Comparison of ENCODE assay signal across 9 cellular contexts in genomic region chr5:147949711-147950573, GRCh38. TPM values are rescaled to one million over a fixed set of nuclear protein-coding genes. Genes with fewer than 3 reads are reported as not detected.
DNase-seq lines count a peak whose midpoint lies in the region; ATAC-seq, FAIRE-seq and TF ChIP-seq lines count a peak whose summit lies in the region.
"Had no signal": no experiment of that assay in that cellular context is flagged by ENCODE, and none has a peak within 500 bp of the region (broad histone marks: within the 10 kb centered on the region; RNA-seq: fewer than 3 reads in every experiment).

No MANE protein-coding gene starts in this region.

- H3K4me1 ChIP-seq in GM12878 (ENCODE audit: control insufficient read depth, insufficient read depth, low read length): no peaks in the 10 kb centered on the region

- H3K36me3 Mint-ChIP-seq in T-helper 2 cell treated with Interferon-gamma antibody and Interleukin-4, amounts not matched to agents 5 μg/mL and 100 μg/mL, for 36 hours (ENCODE audit: low read depth): no peaks in the 10 kb centered on the region
- H3K36me3 Mint-ChIP-seq: activated naive CD8-positive, alpha-beta T cell treated with anti-CD3 and anti-CD28 coated beads, Interleukin-2, amount 10 ng/mL, durations not matched to agents 7 days and 5 days had no signal

- no peaks in the 10 kb centered on the region for H3K27me3 Mint-ChIP-seq in T-helper 2 cell treated with Interferon-gamma antibody and Interleukin-4, amounts not matched to agents 5 μg/mL and 100 μg/mL, for 36 hours (ENCODE audit: low read depth)
- H3K27me3 Mint-ChIP-seq: activated naive CD8-positive, alpha-beta T cell treated with anti-CD3 and anti-CD28 coated beads, Interleukin-2, amount 10 ng/mL, durations not matched to agents 7 days and 5 days had no signal

- H4K20me1 ChIP-seq in GM12878 (ENCODE audit: control insufficient read depth, insufficient read depth): no peaks in the 10 kb centered on the region

- in situ Hi-C loops in GM12878 (cut with MboI): no loop called here

- H3K4me1 Mint-ChIP-seq in T-helper 2 cell treated with Interferon-gamma antibody and Interleukin-4, amounts not matched to agents 5 μg/mL and 100 μg/mL, for 36 hours (ENCODE audit: low read depth): no peaks in the 10 kb centered on the region
- H3K4me1 Mint-ChIP-seq: activated naive CD8-positive, alpha-beta T cell treated with anti-CD3 and anti-CD28 coated beads, Interleukin-2, amount 10 ng/mL, durations not matched to agents 7 days and 5 days had no signal

- no peak overlapping the region for H2AFZ ChIP-seq in GM12878 (ENCODE audit: control insufficient read depth, low read depth, low read length)

- SMC1A ChIA-PET in GM12878 (lab: Charles Lee; ENCODE audit: uncharacterized antibody, unreplicated experiment): interaction anchor here (0.7 to 1.3 kb wide), 4 partner anchors 10 to 781 kb away, joined by 3 to 6 read pairs (median 5); no protein-coding TSS in a partner anchor

- H3K27ac Mint-ChIP-seq in T-helper 2 cell treated with Interferon-gamma antibody and Interleukin-4, amounts not matched to agents 5 μg/mL and 100 μg/mL, for 36 hours: no peak overlapping the region
- H3K27ac Mint-ChIP-seq: activated naive CD8-positive, alpha-beta T cell treated with anti-CD3 and anti-CD28 coated beads, Interleukin-2, amount 10 ng/mL, durations not matched to agents 7 days and 5 days had no signal

- POLR2A ChIA-PET in GM12878 (lab: Charles Lee): no interaction called here

- no peaks in the 10 kb centered on the region for H3K9me3 Mint-ChIP-seq in T-helper 2 cell treated with Interferon-gamma antibody and Interleukin-4, amounts not matched to agents 5 μg/mL and 100 μg/mL, for 36 hours
- H3K9me3 Mint-ChIP-seq: activated naive CD8-positive, alpha-beta T cell treated with anti-CD3 and anti-CD28 coated beads, Interleukin-2, amount 10 ng/mL, durations not matched to agents 7 days and 5 days had no signal

- no peaks in the 10 kb centered on the region for H3K27me3 ChIP-seq in GM12878 (replicated peaks in 1 of 2; ENCODE audit: control insufficient read depth in 2 of 2, insufficient read depth in 2 of 2, low read length in 1 of 2)

- intact Hi-C loops in GM12878 (cut with micrococcal nuclease; ENCODE audit: unreplicated experiment): loop anchor here (1.0 to 5.0 kb wide), 4 partner anchors 171 to 781 kb away; no protein-coding TSS in a partner anchor

- TF ChIP-seq RAD21 in GM12878 (IDR thresholded peaks at IDR 0.05; ENCODE audit: insufficient read depth, low read depth, low read length): peak; percentile 68

- no peak overlapping the region for H3K9ac ChIP-seq in GM12878 (ENCODE audit: control insufficient read depth, insufficient read depth, low read length)

- RAD21 ChIA-PET in GM12878 (lab: Charles Lee; ENCODE audit: unreplicated experiment): interaction anchor here (1.0 to 1.2 kb wide), 2 partner anchors 425 to 783 kb away, joined by 3 read pairs; no protein-coding TSS in a partner anchor

- WGBS in GM12878 (ENCODE audit: insufficient coverage, insufficient replicate concordance, low lambda C conversion rate, missing lambda C conversion rate): 2% methylated on average over 2 of the region's 2 CpGs

- peak; percentile 48 to 66 (median 48); a peak in 4 of 6 replicates for TF ChIP-seq CTCF in GM12878 (IDR thresholded peaks at IDR 0.05 in 2 of 3, conservative IDR thresholded peaks at IDR 0.05 in 1 of 3; ENCODE audit: control insufficient read depth in 2 of 3, extremely low read depth in 1 of 3, insufficient read depth in 1 of 3, low read depth in 3 of 3, low read length in 3 of 3)

- no peaks in the 10 kb centered on the region for H3K36me3 ChIP-seq in GM12878 (ENCODE audit: control insufficient read depth in 2 of 2, insufficient read depth in 2 of 2, low read length in 1 of 2)

- H3K9me3 ChIP-seq in GM12878 (replicated peaks; ENCODE audit: control insufficient read depth, insufficient read depth, low read length): no peaks in the 10 kb centered on the region

- no peak overlapping the region for H3K4me3 ChIP-seq in GM12878

- TF ChIP-seq POLR2A in GM12878 (IDR thresholded peaks at IDR 0.05; ENCODE audit: low read depth, low read length) (no peak), GM12891 (IDR thresholded peaks at IDR 0.05; ENCODE audit: low read depth, low read length) (no peak)

- H3K4me2 ChIP-seq in GM12878 (ENCODE audit: control insufficient read depth, insufficient read depth): no peak overlapping the region

- TF ChIP-seq EP300 in GM12878 (IDR thresholded peaks at IDR 0.05; ENCODE audit: borderline replicate concordance in 1 of 2, control insufficient read depth in 1 of 2, low read depth in 2 of 2, low read length in 2 of 2): no peak

- H3K27ac ChIP-seq in GM12878 (ENCODE audit: control insufficient read depth, insufficient read depth): no peak overlapping the region

- BruUV-seq in GM12878 (replicated peaks; lab: Mats Ljungman, UMichigan): no TSS peak

- H3K79me2 ChIP-seq in GM12878 (ENCODE audit: control insufficient read depth, insufficient read depth, low read length): no peaks in the 10 kb centered on the region

- FAIRE-seq in GM12878 (lab: Jason Lieb, UNC) (peak; percentile 75), GM12891 (lab: Jason Lieb, UNC) (no peak)

- CTCF ChIA-PET in GM12878 (lab: Yijun Ruan, JAX): interaction anchor here (1.1 to 1.4 kb wide), 6 partner anchors 170 to 783 kb away, joined by 3 to 6 read pairs (median 4); no protein-coding TSS in a partner anchor

- H3K4me3 Mint-ChIP-seq in T-helper 2 cell treated with Interferon-gamma antibody and Interleukin-4, amounts not matched to agents 5 μg/mL and 100 μg/mL, for 36 hours: no peak overlapping the region
- H3K4me3 Mint-ChIP-seq: activated naive CD8-positive, alpha-beta T cell treated with anti-CD3 and anti-CD28 coated beads, Interleukin-2, amount 10 ng/mL, durations not matched to agents 7 days and 5 days had no signal

- peak; percentile 85 for ATAC-seq in HG02759 (IDR thresholded peaks at IDR 0.05; ENCODE audit: unreplicated experiment)
- peak; percentile 77 for ATAC-seq in GM12878

- DNase-seq in NCI-H2171 treated with DMSO at 0.1 percent for 48 hours (lab: John Stamatoyannopoulos, UW) (peak; percentile 29), NCI-H2171 (lab: John Stamatoyannopoulos, UW) (no peak), NCI-H1694 treated with DMSO at 0.1 percent for 48 hours (lab: John Stamatoyannopoulos, UW) (peak; percentile 48), GM12878 (ENCODE audit: low read depth, low spot score) (no peak), kidney glomerular epithelial cell (lab: John Stamatoyannopoulos, UW) (peak; percentile 52), GM12891 (ENCODE audit: insufficient read length, low spot score) (no peak)
- no peak for DNase-seq in T-helper 2 cell treated with Interferon-gamma antibody and Interleukin-4, amounts not matched to agents 5 μg/mL and 100 μg/mL, for 36 hours (ENCODE audit: low spot score)
- DNase-seq: activated naive CD8-positive, alpha-beta T cell treated with anti-CD3 and anti-CD28 coated beads, Interleukin-2, amount 10 ng/mL, durations not matched to agents 7 days and 5 days had no signal

TF ChIP-seq in GM12878, 131 proteins besides CTCF, POLR2A, EP300 and RAD21:
- TF ChIP-seq CREM (IDR thresholded peaks at IDR 0.05; ENCODE audit: low read depth) (no peak), SMC3 (IDR thresholded peaks at IDR 0.05; ENCODE audit: borderline replicate concordance, low read length) (peak; percentile 37; the same call in 1 of the 2 replicates)

TF ChIP-seq in GM12891, 5 proteins besides CTCF, POLR2A, EP300 and RAD21:
- no peak for TF ChIP-seq POLR2AphosphoS5 (IDR thresholded peaks at IDR 0.05; ENCODE audit: low read depth, low read length)

RNA-seq across cellular contexts. Expression of gene C5orf46, which starts 43.6 kb away (rescaled TPM):
- not detected in 2 replicates for total RNA-seq in GM12878 (2013; cell fraction: nucleolus; rRNA removed)
- total RNA-seq in GM12878 (2014; rRNA removed) (not detected in 2 replicates), GM12878 (2014; rRNA removed; fragmentation: Illumina TruSeq; extraction: Trizol) (not detected in 2 replicates), GM12878 (2021) (not detected in 2 replicates)
- polyA plus RNA-seq in GM12878 (2011; ENCODE audit: low read depth): not detected
- polyA plus RNA-seq in GM12878 (2011; rRNA removed) (not detected in 2 replicates), GM12878 (2014; fragmentation: Illumina TruSeq; extraction: Trizol) (not detected in 2 replicates), GM12878 (2014; fragmentation: Nextera tagmentation; extraction: Ambion mirVana) (not detected), GM12878 (2014; rRNA removed) (not detected in 2 replicates), GM12878 (2016; fragmentation: Nextera tagmentation; extraction: Ambion mirVana) (not detected)
- polyA plus RNA-seq in GM12878 (2011; cell fraction: cytosol; rRNA removed): not detected in 2 replicates
- not detected in 2 replicates for polyA plus RNA-seq in GM12878 (2011; cell fraction: nucleus; rRNA removed)
- not detected in 2 replicates for polyA plus RNA-seq in GM12878 (2012)
- polyA minus RNA-seq in GM12878 (2011; rRNA and poly(A)+ RNA removed): not detected in 2 replicates
- polyA minus RNA-seq in GM12878 (2011; cell fraction: cytosol; rRNA and poly(A)+ RNA removed): not detected in 2 replicates
- polyA minus RNA-seq in GM12878 (2011; cell fraction: nucleus; rRNA and poly(A)+ RNA removed): not detected in 2 replicates
- not detected for polyA plus RNA-seq in GM12891 (2012; ENCODE audit: low read depth, missing spikeins)
- total RNA-seq: activated naive CD8-positive, alpha-beta T cell treated with anti-CD3 and anti-CD28 coated beads, Interleukin-2, amount 10 ng/mL, durations not matched to agents 7 days and 5 days had no signal

Comparison
In these comparisons a context has a peak if more than half of its experiments do, and no peak if none do; other contexts are left out.
1. DNase-seq: peak in NCI-H2171 treated with DMSO at 0.1 percent for 48 hours (single experiment), NCI-H1694 treated with DMSO at 0.1 percent for 48 hours (single experiment) and kidney glomerular epithelial cell (single experiment); none in NCI-H2171 (single experiment), GM12878 (single experiment), T-helper 2 cell treated with Interferon-gamma antibody and Interleukin-4, amounts not matched to agents 5 μg/mL and 100 μg/mL, for 36 hours (single experiment) and GM12891 (single experiment).